Comparison of ENCODE assay signal across 22 cellular contexts in genomic region chr6:22569281-22570184, GRCh38. TPM values are rescaled to one million over a fixed set of nuclear protein-coding genes. Genes with fewer than 3 reads are reported as not detected.
"Had no signal": no experiment of that assay in that cellular context is flagged by ENCODE, and none has a peak within 500 bp of the region (broad histone marks: within the 10 kb centered on the region; RNA-seq: fewer than 3 reads in every experiment).

HDGFL1 (plus strand) TSS chr6:22569566; CDS start chr6:22569576, 10 bp downstream.

- H3K9me3 ChIP-seq: neutrophil, transverse colon had no signal

- H3K36me3 ChIP-seq: breast epithelium, neutrophil, transverse colon had no signal

- H3K4me1 Mint-ChIP-seq: activated naive CD8-positive, alpha-beta T cell treated with anti-CD3 and anti-CD28 coated beads, Interleukin-2, amount 50 U/mL, for 24 hours; memory B cell; naive thymus-derived CD8-positive, alpha-beta T cell; T-cell had no signal

- H3K4me3 ChIP-seq: breast epithelium, transverse colon had no signal

- H3K27me3 Mint-ChIP-seq: activated naive CD8-positive, alpha-beta T cell treated with anti-CD3 and anti-CD28 coated beads, Interleukin-2, amount 50 U/mL, for 24 hours; memory B cell; naive thymus-derived CD8-positive, alpha-beta T cell; T-cell had no signal

- H3K27ac ChIP-seq: breast epithelium, epithelial cell of prostate, neutrophil, transverse colon had no signal

- ATAC-seq: activated CD4-positive, CD25-positive, alpha-beta regulatory T cell treated with anti-CD3 and anti-CD28 coated beads, Interleukin-2, amount 50 U/mL, for 24 hours; activated naive CD8-positive, alpha-beta T cell treated with anti-CD3 and anti-CD28 coated beads, Interleukin-2, amount 50 U/mL, for 24 hours; naive thymus-derived CD8-positive, alpha-beta T cell; T-cell had no signal

- DNase-seq: activated naive CD4-positive, alpha-beta T cell treated with anti-CD3 and anti-CD28 coated beads for 36 hours; activated naive CD8-positive, alpha-beta T cell treated with anti-CD3 and anti-CD28 coated beads, Interleukin-2, amount 50 U/mL, for 24 hours; activated T-cell treated with anti-CD3 and anti-CD28 coated beads for 4 hours; foreskin melanocyte; retina; stimulated activated CD4-positive, alpha-beta T cell treated with anti-CD3 and anti-CD28 coated beads, Interleukin-4, amount 100 ng/mL, for 24 hours; stimulated activated naive CD4-positive, alpha-beta T cell; transverse colon had no signal

- H3K4me3 Mint-ChIP-seq: activated naive CD4-positive, alpha-beta T cell treated with anti-CD3 and anti-CD28 coated beads for 36 hours; activated naive CD8-positive, alpha-beta T cell treated with anti-CD3 and anti-CD28 coated beads, Interleukin-2, amount 50 U/mL, for 24 hours; memory B cell; naive thymus-derived CD8-positive, alpha-beta T cell; T-cell had no signal

- H3K4me1 ChIP-seq: breast epithelium, transverse colon had no signal

- H3K27me3 ChIP-seq: breast epithelium, neutrophil, transverse colon had no signal

- H3K36me3 Mint-ChIP-seq: memory B cell; naive thymus-derived CD8-positive, alpha-beta T cell; T-cell had no signal

- H3K27ac Mint-ChIP-seq: activated naive CD4-positive, alpha-beta T cell treated with anti-CD3 and anti-CD28 coated beads for 36 hours; activated naive CD8-positive, alpha-beta T cell treated with anti-CD3 and anti-CD28 coated beads, Interleukin-2, amount 50 U/mL, for 24 hours; memory B cell; naive thymus-derived CD8-positive, alpha-beta T cell; T-cell had no signal

- H3K9me3 Mint-ChIP-seq: activated naive CD4-positive, alpha-beta T cell treated with anti-CD3 and anti-CD28 coated beads for 36 hours; activated naive CD8-positive, alpha-beta T cell treated with anti-CD3 and anti-CD28 coated beads, Interleukin-2, amount 50 U/mL, for 24 hours; memory B cell had no signal

RNA-seq across cellular contexts. Expression of gene HDGFL1, which starts in this region (rescaled TPM):
- total RNA-seq: activated naive CD4-positive, alpha-beta T cell treated with anti-CD3 and anti-CD28 coated beads for 36 hours; aorta; breast epithelium; cerebellum; dermis microvascular lymphatic vessel endothelial cell; fibroblast of lung; mucosa of gallbladder; naive thymus-derived CD8-positive, alpha-beta T cell; skeletal muscle tissue; subcutaneous adipose tissue; T-cell; transverse colon had no signal
- polyA plus RNA-seq: aorta; fibroblast of lung; naive thymus-derived CD8-positive, alpha-beta T cell had no signal
